ENCODE assay signal across 19 cellular contexts in genomic region chr2:28424799-28425492, GRCh38. TPM values are rescaled to one million over a fixed set of nuclear protein-coding genes. Genes with fewer than 3 reads are reported as not detected.
A peak's percentile ranks its signal among the peaks of the same experiment; 100 is the strongest.
DNase-seq lines count a peak whose midpoint lies in the region; ATAC-seq, FAIRE-seq and TF ChIP-seq lines count a peak whose summit lies in the region.
"Had no signal": no experiment of that assay in that cellular context is flagged by ENCODE, and none has a peak within 500 bp of the region (broad histone marks: within the 10 kb centered on the region; RNA-seq: fewer than 3 reads in every experiment).

No MANE protein-coding gene starts in this region.

- H3K27ac ChIP-seq in CD8-positive, alpha-beta memory T cell (ENCODE audit: low read depth, low read length) = no peak overlapping the region
- H3K27ac ChIP-seq: dorsolateral prefrontal cortex had no signal

- no peaks in the 10 kb centered on the region for H3K9me3 Mint-ChIP-seq in CD8-positive, alpha-beta memory T cell
- H3K9me3 Mint-ChIP-seq in activated T-helper 17 cell treated with anti-CD3 and anti-CD28 coated beads, Interleukin-2, amount 50 U/mL, for 72 hours = no peaks in the 10 kb centered on the region
- H3K9me3 Mint-ChIP-seq in natural killer cell = no peaks in the 10 kb centered on the region
- H3K9me3 Mint-ChIP-seq in stimulated activated memory B cell treated with anti-CD40 and anti-IgM and Interleukin-4, amounts not matched to agents 10 μg/mL and 1 μg/mL and 100 μg/mL, for 72 hours = no peaks in the 10 kb centered on the region
- H3K9me3 Mint-ChIP-seq: GM23338, memory B cell, naive B cell had no signal

- no peak for FAIRE-seq in urothelium cell line (lab: Jason Lieb, UNC)
- FAIRE-seq: frontal cortex, GM19239, TTC549 had no signal

- peak; percentile 62 to 64 for ATAC-seq in activated CD4-positive, CD25-positive, alpha-beta regulatory T cell treated with anti-CD3 and anti-CD28 coated beads, Interleukin-2, amount 50 U/mL, for 24 hours
- peak; percentile 82 for ATAC-seq in activated T-helper 17 cell treated with anti-CD3 and anti-CD28 coated beads, Interleukin-2, amount 50 U/mL, for 72 hours (replicated peaks)
- peak; percentile 45 to 51 (median 46) for ATAC-seq in natural killer cell
- no peak for ATAC-seq in stimulated activated memory B cell treated with anti-CD40 and anti-IgM and Interleukin-4, amounts not matched to agents 10 μg/mL and 1 μg/mL and 100 μg/mL, for 72 hours
- ATAC-seq in left ventricle myocardium superior = no peak
- ATAC-seq: GM23338 had no signal

- H3K27me3 ChIP-seq in CD8-positive, alpha-beta memory T cell (ENCODE audit: insufficient read depth, low read length, poor library complexity, severe bottlenecking) = no peaks in the 10 kb centered on the region
- H3K27me3 ChIP-seq: BE2C, dorsolateral prefrontal cortex had no signal

- peaks cover 38 to 60% (median 51%) of the 10 kb centered on the region in 3 donors for H3K4me1 Mint-ChIP-seq in CD8-positive, alpha-beta memory T cell
- peaks cover 42% of the 10 kb centered on the region for H3K4me1 Mint-ChIP-seq in activated T-helper 17 cell treated with anti-CD3 and anti-CD28 coated beads, Interleukin-2, amount 50 U/mL, for 72 hours
- peaks cover 65 to 66% of the 10 kb centered on the region in 2 donors for H3K4me1 Mint-ChIP-seq in natural killer cell
- H3K4me1 Mint-ChIP-seq in stimulated activated memory B cell treated with anti-CD40 and anti-IgM and Interleukin-4, amounts not matched to agents 10 μg/mL and 1 μg/mL and 100 μg/mL, for 72 hours = peaks cover 23% of the 10 kb centered on the region

- no peak for DNase-seq in activated CD4-positive, CD25-positive, alpha-beta regulatory T cell (lab: John Stamatoyannopoulos, UW)
- DNase-seq in CD8-positive, alpha-beta memory T cell = peak in 1 of 5 donors; percentile 26
- no peak for DNase-seq in natural killer cell
- DNase-seq in urothelium cell line (ENCODE audit: low spot score) = no peak
- no peak for DNase-seq in left ventricle myocardium superior
- DNase-seq: 8988T, BE2C, KG1, naive B cell, NCI-H510A had no signal

- CTCF ChIA-PET in CD8-positive, alpha-beta memory T cell (lab: Charles Lee) = no interaction called here

- H3K36me3 ChIP-seq in CD8-positive, alpha-beta memory T cell (ENCODE audit: insufficient read depth, low read length) = no peaks in the 10 kb centered on the region

- POLR2A ChIA-PET in CD8-positive, alpha-beta memory T cell (lab: Charles Lee) = interaction anchor here (0.6 to 1.6 kb wide), 2 partner anchors 15 to 32 kb away, joined by 3 to 8 read pairs; no protein-coding TSS in a partner anchor

- peaks cover 30% of the 10 kb centered on the region for H3K4me1 ChIP-seq in CD8-positive, alpha-beta memory T cell (ENCODE audit: insufficient read depth, low read length)

- no peak overlapping the region for H3K4me3 ChIP-seq in CD8-positive, alpha-beta memory T cell (ENCODE audit: low read length)
- H3K4me3 ChIP-seq: dorsolateral prefrontal cortex, GM23338 had no signal

- H3K36me3 Mint-ChIP-seq in CD8-positive, alpha-beta memory T cell = no peaks in the 10 kb centered on the region
- H3K36me3 Mint-ChIP-seq in activated T-helper 17 cell treated with anti-CD3 and anti-CD28 coated beads, Interleukin-2, amount 50 U/mL, for 72 hours (ENCODE audit: low read depth) = peaks cover 1% of the 10 kb centered on the region
- no peaks in the 10 kb centered on the region for H3K36me3 Mint-ChIP-seq in natural killer cell
- peaks cover 5% of the 10 kb centered on the region for H3K36me3 Mint-ChIP-seq in stimulated activated memory B cell treated with anti-CD40 and anti-IgM and Interleukin-4, amounts not matched to agents 10 μg/mL and 1 μg/mL and 100 μg/mL, for 72 hours
- H3K36me3 Mint-ChIP-seq: memory B cell, naive B cell had no signal

- peak overlapping the region in 6 of 7 donors; percentile 39 to 87 (median 80) for H3K4me3 Mint-ChIP-seq in CD8-positive, alpha-beta memory T cell
- H3K4me3 Mint-ChIP-seq in activated T-helper 17 cell treated with anti-CD3 and anti-CD28 coated beads, Interleukin-2, amount 50 U/mL, for 72 hours = peak overlapping the region; percentile 68
- H3K4me3 Mint-ChIP-seq in natural killer cell = peak overlapping the region; percentile 87
- no peak overlapping the region for H3K4me3 Mint-ChIP-seq in stimulated activated memory B cell treated with anti-CD40 and anti-IgM and Interleukin-4, amounts not matched to agents 10 μg/mL and 1 μg/mL and 100 μg/mL, for 72 hours
- H3K4me3 Mint-ChIP-seq: GM23338, memory B cell, naive B cell had no signal

- no peaks in the 10 kb centered on the region for H3K9me3 ChIP-seq in CD8-positive, alpha-beta memory T cell (ENCODE audit: low read length)
- H3K9me3 ChIP-seq: BE2C had no signal

- intact Hi-C loops in natural killer cell (cut with micrococcal nuclease) = loop anchor here (1.0 kb wide), 2 partner anchors 16 to 35 kb away; no protein-coding TSS in a partner anchor
- intact Hi-C loops in left ventricle myocardium superior (cut with micrococcal nuclease) = no loop called here

- no peak for TF ChIP-seq CTCF in natural killer cell (IDR thresholded peaks at IDR 0.05)

- H3K27ac Mint-ChIP-seq in CD8-positive, alpha-beta memory T cell = peak overlapping the region; percentile 92 to 99 (median 97)
- H3K27ac Mint-ChIP-seq in activated T-helper 17 cell treated with anti-CD3 and anti-CD28 coated beads, Interleukin-2, amount 50 U/mL, for 72 hours = peak overlapping the region; percentile 81
- H3K27ac Mint-ChIP-seq in natural killer cell = peak overlapping the region; percentile 93 to 96
- H3K27ac Mint-ChIP-seq in stimulated activated memory B cell treated with anti-CD40 and anti-IgM and Interleukin-4, amounts not matched to agents 10 μg/mL and 1 μg/mL and 100 μg/mL, for 72 hours = no peak overlapping the region
- H3K27ac Mint-ChIP-seq: GM23338, memory B cell had no signal

- no peaks in the 10 kb centered on the region for H3K27me3 Mint-ChIP-seq in CD8-positive, alpha-beta memory T cell
- no peaks in the 10 kb centered on the region for H3K27me3 Mint-ChIP-seq in activated T-helper 17 cell treated with anti-CD3 and anti-CD28 coated beads, Interleukin-2, amount 50 U/mL, for 72 hours
- H3K27me3 Mint-ChIP-seq in natural killer cell (ENCODE audit: low read depth in 2 of 2) = no peaks in the 10 kb centered on the region
- peaks cover 20% of the 10 kb centered on the region for H3K27me3 Mint-ChIP-seq in stimulated activated memory B cell treated with anti-CD40 and anti-IgM and Interleukin-4, amounts not matched to agents 10 μg/mL and 1 μg/mL and 100 μg/mL, for 72 hours

RNA-seq across cellular contexts. Expression of gene FOSL2, which starts 32.3 kb away (rescaled TPM):
- 10 to 100 TPM; 46.2 to 47.3 TPM for total RNA-seq in CD8-positive, alpha-beta memory T cell
- polyA plus RNA-seq in CD8-positive, alpha-beta memory T cell = 14.1 TPM
- total RNA-seq in activated T-helper 17 cell treated with anti-CD3 and anti-CD28 coated beads, Interleukin-2, amount 50 U/mL, for 72 hours = 100 to 1,000 TPM in 1 of 2 donors, 10 to 100 TPM in 1; 90.9 to 214 TPM
- total RNA-seq in natural killer cell (100 to 1,000 TPM; 414 to 531 (median 455) TPM), left ventricle myocardium superior (45.7 TPM)

Comparison
In these comparisons a context has a peak if more than half of its experiments do, and no peak if none do; other contexts are left out.
1. ATAC-seq: peak in activated CD4-positive, CD25-positive, alpha-beta regulatory T cell treated with anti-CD3 and anti-CD28 coated beads, Interleukin-2, amount 50 U/mL, for 24 hours (2 of 2), activated T-helper 17 cell treated with anti-CD3 and anti-CD28 coated beads, Interleukin-2, amount 50 U/mL, for 72 hours (single experiment) and natural killer cell (3 of 3); none in stimulated activated memory B cell treated with anti-CD40 and anti-IgM and Interleukin-4, amounts not matched to agents 10 μg/mL and 1 μg/mL and 100 μg/mL, for 72 hours (single experiment) and left ventricle myocardium superior (single experiment).